ENCODE assay signal across 11 cellular contexts in genomic region chr3:112530573-112530972, GRCh38. TPM values are rescaled to one million over a fixed set of nuclear protein-coding genes. Genes with fewer than 3 reads are reported as not detected.
A peak's percentile ranks its signal among the peaks of the same experiment; 100 is the strongest.
DNase-seq lines count a peak whose midpoint lies in the region; ATAC-seq and TF ChIP-seq lines count a peak whose summit lies in the region.
"Had no signal": no experiment of that assay in that cellular context is flagged by ENCODE, and none has a peak within 500 bp of the region (broad histone marks: within the 10 kb centered on the region; RNA-seq: fewer than 3 reads in every experiment).

No MANE protein-coding gene starts in this region.

- DNase-seq in HPDE6-E6E7 (ENCODE audit: extremely low spot score) (peak; percentile 9), T-helper 17 cell (no peak), epithelial cell of esophagus (ENCODE audit: low read depth) (peak; percentile 55), left lobe of liver (ENCODE audit: low spot score) (no peak)
- DNase-seq in activated T-cell treated with anti-CD3 and anti-CD28 coated beads, Interleukin-2, amount 50 U/mL, for 24 hours, result no peak
- DNase-seq in central memory CD4-positive, alpha-beta T cell, result no peak
- DNase-seq: Caco-2; CD4-positive, alpha-beta T cell had no signal

- H3K9me3 Mint-ChIP-seq in activated T-cell treated with anti-CD3 and anti-CD28 coated beads, Interleukin-2, amount 50 U/mL, for 24 hours, result no peaks in the 10 kb centered on the region
- H3K9me3 Mint-ChIP-seq: CD4-positive, alpha-beta T cell; GM23338; HFFc6 had no signal

- no peaks in the 10 kb centered on the region for H3K27me3 Mint-ChIP-seq in T-helper 17 cell
- H3K27me3 Mint-ChIP-seq in activated T-cell treated with anti-CD3 and anti-CD28 coated beads, Interleukin-2, amount 50 U/mL, for 24 hours, result no peaks in the 10 kb centered on the region
- H3K27me3 Mint-ChIP-seq: CD4-positive, alpha-beta T cell had no signal

- no peak for TF ChIP-seq CTCF in epithelial cell of esophagus (IDR thresholded peaks at IDR 0.05; ENCODE audit: insufficient read depth, low read depth, low read length, missing control alignments)

- H3K36me3 Mint-ChIP-seq in T-helper 17 cell (ENCODE audit: low read depth), result peaks cover 4% of the 10 kb centered on the region
- peaks cover 71% of the 10 kb centered on the region for H3K36me3 Mint-ChIP-seq in activated T-cell treated with anti-CD3 and anti-CD28 coated beads, Interleukin-2, amount 50 U/mL, for 24 hours (ENCODE audit: low read depth)

- ATAC-seq in T-helper 17 cell (no peak), left lobe of liver (no peak), HG03097 (IDR thresholded peaks at IDR 0.05; ENCODE audit: low FRiP score, unreplicated experiment) (no peak)
- ATAC-seq: GM23338 had no signal

- H3K4me1 Mint-ChIP-seq in T-helper 17 cell, result peaks cover 3% of the 10 kb centered on the region
- H3K4me1 Mint-ChIP-seq in activated T-cell treated with anti-CD3 and anti-CD28 coated beads, Interleukin-2, amount 50 U/mL, for 24 hours (ENCODE audit: low read depth), result peaks cover 4% of the 10 kb centered on the region
- H3K4me1 Mint-ChIP-seq: GM23338 had no signal

- H3K9me3 ChIP-seq in T-helper 17 cell (ENCODE audit: control insufficient read depth, low read length, poor library complexity, severe bottlenecking), result no peaks in the 10 kb centered on the region
- H3K9me3 ChIP-seq: Caco-2 had no signal

- H3K4me3 Mint-ChIP-seq in T-helper 17 cell, result no peak overlapping the region
- no peak overlapping the region for H3K4me3 Mint-ChIP-seq in activated T-cell treated with anti-CD3 and anti-CD28 coated beads, Interleukin-2, amount 50 U/mL, for 24 hours
- H3K4me3 Mint-ChIP-seq: CD4-positive, alpha-beta T cell; GM23338; HFFc6 had no signal

- peak overlapping the region; percentile 8 for H3K27ac Mint-ChIP-seq in T-helper 17 cell
- H3K27ac Mint-ChIP-seq in activated T-cell treated with anti-CD3 and anti-CD28 coated beads, Interleukin-2, amount 50 U/mL, for 24 hours, result no peak overlapping the region
- H3K27ac Mint-ChIP-seq: GM23338, HFFc6 had no signal

- H3K4me3 ChIP-seq in epithelial cell of esophagus (ENCODE audit: low read length), result no peak overlapping the region
- H3K4me3 ChIP-seq: GM23338 had no signal

RNA-seq across cellular contexts. Expression of gene ATG3, which starts 31.2 kb away (rescaled TPM):
- 10 to 100 TPM; 45.9 to 46.2 TPM for total RNA-seq in T-helper 17 cell
- total RNA-seq in left lobe of liver, result 19.6 TPM

RNA-seq across cellular contexts. Expression of gene SLC35A5, which starts 31.3 kb away (rescaled TPM):
- total RNA-seq in T-helper 17 cell (1 to 10 TPM; 7.6 to 8.6 TPM), left lobe of liver (18.2 TPM)

RNA-seq across cellular contexts. Expression of gene BTLA, which starts 31.3 kb away (rescaled TPM):
- total RNA-seq in T-helper 17 cell (10 to 100 TPM in 1 of 2 donors, 1 to 10 TPM in 1; 9.4 to 16.0 TPM), left lobe of liver (0.25 TPM)
- total RNA-seq: Caco-2, GM23338, HFFc6 had no signal

Comparison
In these comparisons a context has a peak if more than half of its experiments do, and no peak if none do; other contexts are left out.
1. DNase-seq: peak in HPDE6-E6E7 (single experiment) and epithelial cell of esophagus (single experiment); none in T-helper 17 cell (0 of 3), activated T-cell treated with anti-CD3 and anti-CD28 coated beads, Interleukin-2, amount 50 U/mL, for 24 hours (single experiment), left lobe of liver (single experiment) and central memory CD4-positive, alpha-beta T cell (single experiment).